ENCODE assay signal across 1 cellular context in the genomic region with DNA sequence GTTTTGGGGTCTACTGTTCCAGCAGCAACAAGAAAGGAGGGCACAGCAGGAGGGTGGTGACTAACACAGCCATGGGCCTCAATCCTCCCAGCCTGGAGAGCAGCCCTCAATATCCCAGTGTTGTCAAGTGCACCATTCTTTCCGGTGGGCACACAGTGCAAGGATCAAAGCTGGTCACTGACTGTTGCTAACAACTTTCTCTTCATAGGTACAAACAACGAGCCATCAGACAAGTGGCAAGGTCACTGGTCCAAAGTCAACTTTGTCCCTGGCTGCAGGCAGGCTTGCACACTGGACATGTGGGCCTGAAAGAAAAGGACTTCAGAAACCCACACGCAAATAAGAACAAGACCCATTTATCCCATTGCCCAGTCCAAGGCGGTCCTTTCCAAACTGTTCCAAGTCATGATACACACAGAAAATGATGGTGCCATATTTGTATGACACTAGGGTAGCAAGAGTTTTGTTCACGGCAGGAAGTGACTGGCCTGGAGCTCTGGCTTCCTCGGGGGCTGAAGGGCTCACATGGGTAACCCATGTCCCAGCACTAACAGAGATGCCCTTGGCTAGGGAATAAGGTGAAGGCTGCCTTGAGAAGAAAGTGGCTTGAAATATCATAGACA.
TF ChIP-seq lines count a peak whose summit lies in the region.

No MANE protein-coding gene starts in this region.

TF ChIP-seq in HepG2, 621 proteins besides CTCF, POLR2A, EP300 and RAD21 (continued from another document and continues in another):
- TF ChIP-seq ZNF609 (CRISPR knock-in tag; IDR thresholded peaks at IDR 0.05; ENCODE audit: borderline replicate concordance) (peak; percentile 82), ZNF709 (CRISPR knock-in tag; IDR thresholded peaks at IDR 0.05) (no peak), ZNF296 (CRISPR knock-in tag; conservative IDR thresholded peaks at IDR 0.05) (0 out of 2 replicates have a peak, but pooled peaks have one; percentile 59), MATR3 (CRISPR knock-in tag; IDR thresholded peaks at IDR 0.05) (no peak), ZNF558 (CRISPR knock-in tag; IDR thresholded peaks at IDR 0.05; ENCODE audit: borderline replicate concordance) (no peak), STAG1 (CRISPR knock-in tag; IDR thresholded peaks at IDR 0.05) (peak; percentile 14; the same call in 1 of the 2 replicates), ZNF484 (CRISPR knock-in tag; IDR thresholded peaks at IDR 0.05; ENCODE audit: borderline replicate concordance, low read depth) (no peak), ZNF383 (CRISPR knock-in tag; IDR thresholded peaks at IDR 0.05; ENCODE audit: borderline replicate concordance) (no peak), ONECUT2 (CRISPR knock-in tag; IDR thresholded peaks at IDR 0.05) (no peak), DZIP1 (CRISPR knock-in tag; IDR thresholded peaks at IDR 0.05) (no peak), PBX3 (CRISPR knock-in tag; IDR thresholded peaks at IDR 0.05; ENCODE audit: borderline replicate concordance) (no peak), ZNF451 (CRISPR knock-in tag; IDR thresholded peaks at IDR 0.05) (no peak), ARHGAP35 (CRISPR knock-in tag; IDR thresholded peaks at IDR 0.05; ENCODE audit: borderline replicate concordance) (no peak), RCOR2 (CRISPR knock-in tag; IDR thresholded peaks at IDR 0.05) (peak; percentile 66; the same call in 1 of the 2 replicates), TP53 (CRISPR knock-in tag; conservative IDR thresholded peaks at IDR 0.05) (no peak), DNMT1 (CRISPR knock-in tag; IDR thresholded peaks at IDR 0.05) (no peak), ZFP36L2 (CRISPR knock-in tag; IDR thresholded peaks at IDR 0.05) (no peak), ATAD3A (CRISPR knock-in tag; IDR thresholded peaks at IDR 0.05) (no peak), ZSCAN20 (CRISPR knock-in tag; IDR thresholded peaks at IDR 0.05; ENCODE audit: borderline replicate concordance) (no peak), FOXK1 (CRISPR knock-in tag; IDR thresholded peaks at IDR 0.05; ENCODE audit: borderline replicate concordance, low read depth) (peak; percentile 86; the same call in 1 of the 2 replicates), ZGPAT (CRISPR knock-in tag; IDR thresholded peaks at IDR 0.05) (peak; percentile 45; the same call in 1 of the 2 replicates), ZNF33B (CRISPR knock-in tag; IDR thresholded peaks at IDR 0.05) (no peak), ZNF354B (CRISPR knock-in tag; IDR thresholded peaks at IDR 0.05) (no peak), RFX5 (IDR thresholded peaks at IDR 0.05; ENCODE audit: low read depth, low read length) (no peak), MAX (IDR thresholded peaks at IDR 0.05) (peak; percentile 87), ZNF138 (CRISPR knock-in tag; IDR thresholded peaks at IDR 0.05; ENCODE audit: low read depth) (no peak), ZNF124 (CRISPR knock-in tag; IDR thresholded peaks at IDR 0.05) (no peak), NRL (CRISPR knock-in tag; IDR thresholded peaks at IDR 0.05; ENCODE audit: borderline replicate concordance) (no peak), PCBP2 (optimal IDR thresholded peaks at IDR 0.05; ENCODE audit: low read depth, low read length, poor library complexity, severe bottlenecking) (no peak), ZNF432 (CRISPR knock-in tag; IDR thresholded peaks at IDR 0.05; ENCODE audit: borderline replicate concordance) (no peak), NFKB2 (CRISPR knock-in tag; IDR thresholded peaks at IDR 0.05; ENCODE audit: borderline replicate concordance) (no peak), TERF1 (CRISPR knock-in tag; IDR thresholded peaks at IDR 0.05) (no peak)
- TF ChIP-seq, protein P1, sequence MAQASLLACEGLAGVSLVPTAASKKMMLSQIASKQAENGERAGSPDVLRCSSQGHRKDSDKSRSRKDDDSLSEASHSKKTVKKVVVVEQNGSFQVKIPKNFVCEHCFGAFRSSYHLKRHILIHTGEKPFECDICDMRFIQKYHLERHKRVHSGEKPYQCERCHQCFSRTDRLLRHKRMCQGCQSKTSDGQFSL (CRISPR knock-in tag; IDR thresholded peaks at IDR 0.05) = no peak
- TF ChIP-seq, protein P2, sequence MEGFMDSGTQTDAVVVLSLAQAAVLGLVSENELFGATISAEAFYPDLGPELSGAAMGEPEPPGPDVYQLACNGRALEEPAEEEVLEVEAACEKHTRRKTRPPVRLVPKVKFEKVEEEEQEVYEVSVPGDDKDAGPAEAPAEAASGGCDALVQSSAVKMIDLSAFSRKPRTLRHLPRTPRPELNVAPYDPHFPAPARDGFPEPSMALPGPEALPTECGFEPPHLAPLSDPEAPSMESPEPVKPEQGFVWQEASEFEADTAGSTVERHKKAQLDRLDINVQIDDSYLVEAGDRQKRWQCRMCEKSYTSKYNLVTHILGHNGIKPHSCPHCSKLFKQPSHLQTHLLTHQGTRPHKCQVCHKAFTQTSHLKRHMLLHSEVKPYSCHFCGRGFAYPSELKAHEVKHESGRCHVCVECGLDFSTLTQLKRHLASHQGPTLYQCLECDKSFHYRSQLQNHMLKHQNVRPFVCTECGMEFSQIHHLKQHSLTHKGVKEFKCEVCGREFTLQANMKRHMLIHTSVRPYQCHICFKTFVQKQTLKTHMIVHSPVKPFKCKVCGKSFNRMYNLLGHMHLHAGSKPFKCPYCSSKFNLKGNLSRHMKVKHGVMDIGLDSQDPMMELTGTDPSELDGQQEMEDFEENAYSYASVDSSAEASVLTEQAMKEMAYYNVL (CRISPR knock-in tag; IDR thresholded peaks at IDR 0.05; ENCODE audit: borderline replicate concordance) = peak; percentile 53; the same call in 1 of the 2 replicates
- TF ChIP-seq, protein P3, sequence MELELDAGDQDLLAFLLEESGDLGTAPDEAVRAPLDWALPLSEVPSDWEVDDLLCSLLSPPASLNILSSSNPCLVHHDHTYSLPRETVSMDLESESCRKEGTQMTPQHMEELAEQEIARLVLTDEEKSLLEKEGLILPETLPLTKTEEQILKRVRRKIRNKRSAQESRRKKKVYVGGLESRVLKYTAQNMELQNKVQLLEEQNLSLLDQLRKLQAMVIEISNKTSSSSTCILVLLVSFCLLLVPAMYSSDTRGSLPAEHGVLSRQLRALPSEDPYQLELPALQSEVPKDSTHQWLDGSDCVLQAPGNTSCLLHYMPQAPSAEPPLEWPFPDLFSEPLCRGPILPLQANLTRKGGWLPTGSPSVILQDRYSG (CRISPR knock-in tag; IDR thresholded peaks at IDR 0.05) = no peak
- TF ChIP-seq, protein P4, sequence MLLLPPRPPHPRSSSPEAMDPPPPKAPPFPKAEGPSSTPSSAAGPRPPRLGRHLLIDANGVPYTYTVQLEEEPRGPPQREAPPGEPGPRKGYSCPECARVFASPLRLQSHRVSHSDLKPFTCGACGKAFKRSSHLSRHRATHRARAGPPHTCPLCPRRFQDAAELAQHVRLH (CRISPR knock-in tag; IDR thresholded peaks at IDR 0.05; ENCODE audit: borderline replicate concordance, low read depth) = no peak; the same call in 1 of the 2 replicates
- TF ChIP-seq, protein P5, sequence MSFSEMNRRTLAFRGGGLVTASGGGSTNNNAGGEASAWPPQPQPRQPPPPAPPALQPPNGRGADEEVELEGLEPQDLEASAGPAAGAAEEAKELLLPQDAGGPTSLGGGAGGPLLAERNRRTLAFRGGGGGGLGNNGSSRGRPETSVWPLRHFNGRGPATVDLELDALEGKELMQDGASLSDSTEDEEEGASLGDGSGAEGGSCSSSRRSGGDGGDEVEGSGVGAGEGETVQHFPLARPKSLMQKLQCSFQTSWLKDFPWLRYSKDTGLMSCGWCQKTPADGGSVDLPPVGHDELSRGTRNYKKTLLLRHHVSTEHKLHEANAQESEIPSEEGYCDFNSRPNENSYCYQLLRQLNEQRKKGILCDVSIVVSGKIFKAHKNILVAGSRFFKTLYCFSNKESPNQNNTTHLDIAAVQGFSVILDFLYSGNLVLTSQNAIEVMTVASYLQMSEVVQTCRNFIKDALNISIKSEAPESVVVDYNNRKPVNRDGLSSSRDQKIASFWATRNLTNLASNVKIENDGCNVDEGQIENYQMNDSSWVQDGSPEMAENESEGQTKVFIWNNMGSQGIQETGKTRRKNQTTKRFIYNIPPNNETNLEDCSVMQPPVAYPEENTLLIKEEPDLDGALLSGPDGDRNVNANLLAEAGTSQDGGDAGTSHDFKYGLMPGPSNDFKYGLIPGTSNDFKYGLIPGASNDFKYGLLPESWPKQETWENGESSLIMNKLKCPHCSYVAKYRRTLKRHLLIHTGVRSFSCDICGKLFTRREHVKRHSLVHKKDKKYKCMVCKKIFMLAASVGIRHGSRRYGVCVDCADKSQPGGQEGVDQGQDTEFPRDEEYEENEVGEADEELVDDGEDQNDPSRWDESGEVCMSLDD (CRISPR knock-in tag; IDR thresholded peaks at IDR 0.05; ENCODE audit: borderline replicate concordance) = no peak
